Comparison of ENCODE assay signal across 20 cellular contexts in the genomic region with DNA sequence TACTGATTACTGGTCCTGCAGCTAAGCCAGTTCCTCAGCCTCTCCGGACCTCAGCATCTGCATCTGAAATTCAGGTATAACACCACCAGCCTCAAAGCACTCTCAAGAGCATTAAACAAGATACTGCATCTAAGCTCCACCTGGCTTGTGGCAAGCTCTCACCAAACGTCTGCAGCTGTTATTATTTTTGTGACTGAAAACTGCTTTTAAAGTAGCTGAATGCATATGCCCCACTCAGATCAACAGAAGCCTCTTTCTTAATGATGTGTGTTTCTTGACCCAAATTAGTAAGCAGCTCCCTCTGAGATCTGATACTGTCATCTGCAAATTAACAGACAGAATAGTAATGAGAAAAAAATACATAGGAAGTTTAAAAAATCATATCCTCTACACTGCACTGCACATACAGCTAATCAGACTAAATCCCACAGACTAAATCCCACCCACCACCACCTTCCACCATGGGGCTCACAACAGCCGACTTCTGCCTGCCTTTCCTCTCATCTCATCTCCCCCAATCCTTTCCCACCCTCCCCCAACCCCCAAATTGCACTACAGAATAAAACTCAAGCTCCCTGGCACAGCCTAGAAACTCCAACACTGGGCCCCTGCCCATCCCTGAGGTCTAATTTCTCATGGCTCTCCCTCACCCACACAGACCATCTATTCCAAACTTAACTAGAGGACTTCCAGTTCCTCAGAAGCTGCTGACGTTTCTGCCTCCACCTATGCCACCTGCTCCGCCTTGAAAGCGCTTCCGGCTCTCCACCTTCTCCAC. TPM values are rescaled to one million over a fixed set of nuclear protein-coding genes. Genes with fewer than 3 reads are reported as not detected.
DNase-seq lines count a peak whose midpoint lies in the region; ATAC-seq, FAIRE-seq and TF ChIP-seq lines count a peak whose summit lies in the region.
"Had no signal": no experiment of that assay in that cellular context is flagged by ENCODE, and none has a peak within 500 bp of the region (broad histone marks: within the 10 kb centered on the region; RNA-seq: fewer than 3 reads in every experiment).

No MANE protein-coding gene starts in this region.

- H3K4me1 ChIP-seq in CD4-positive, alpha-beta memory T cell (ENCODE audit: insufficient read depth, low read length): peaks cover 57% of the 10 kb centered on the region
- H3K4me1 ChIP-seq: Peyer's patch had no signal

- CTCF ChIA-PET in CD4-positive, alpha-beta memory T cell (lab: Charles Lee; ENCODE audit: partially characterized antibody): interaction anchor here (1.2 kb wide), 1 partner anchor 20 kb away, joined by 3 read pairs; no protein-coding TSS in a partner anchor

- no peak overlapping the region for H3K4me3 ChIP-seq in CD4-positive, alpha-beta memory T cell (ENCODE audit: low read length in 2 of 2)
- H3K4me3 ChIP-seq: GM23338, Peyer's patch had no signal

- H3K27me3 ChIP-seq in CD4-positive, alpha-beta memory T cell (ENCODE audit: insufficient read depth, low read length): no peaks in the 10 kb centered on the region
- H3K27me3 ChIP-seq: Peyer's patch had no signal

- H3K4me3 Mint-ChIP-seq in CD4-positive, alpha-beta memory T cell: no peak overlapping the region
- peak overlapping the region; percentile 42 for H3K4me3 Mint-ChIP-seq in memory B cell
- H3K4me3 Mint-ChIP-seq: GM23338 had no signal

- H3K9me3 ChIP-seq in CD4-positive, alpha-beta memory T cell (ENCODE audit: control insufficient read depth in 1 of 2, low read length in 2 of 2): no peaks in the 10 kb centered on the region
- H3K9me3 ChIP-seq: Peyer's patch had no signal

- no peak for ATAC-seq in memory B cell (ENCODE audit: low read depth)
- no peak for ATAC-seq in left lobe of liver
- ATAC-seq in HG03045 (IDR thresholded peaks at IDR 0.05; ENCODE audit: unreplicated experiment): no peak
- ATAC-seq in GM18502 (IDR thresholded peaks at IDR 0.05; ENCODE audit: poor library complexity, unreplicated experiment): no peak
- ATAC-seq: GM23338 had no signal

- peaks cover 0 to 2% (median 0%) of the 10 kb centered on the region in 8 donors for H3K9me3 Mint-ChIP-seq in CD4-positive, alpha-beta memory T cell
- no peaks in the 10 kb centered on the region for H3K9me3 Mint-ChIP-seq in memory B cell
- H3K9me3 Mint-ChIP-seq: GM23338 had no signal

- peaks cover 55 to 74% (median 68%) of the 10 kb centered on the region in 4 donors for H3K4me1 Mint-ChIP-seq in CD4-positive, alpha-beta memory T cell
- H3K4me1 Mint-ChIP-seq in memory B cell: peaks cover 37% of the 10 kb centered on the region

- POLR2A ChIA-PET in CD4-positive, alpha-beta memory T cell (lab: Charles Lee; ENCODE audit: partially characterized antibody): interaction anchor here (0.7 kb wide), 1 partner anchor 13 kb away, joined by 3 read pairs; no protein-coding TSS in a partner anchor

- H3K36me3 Mint-ChIP-seq in CD4-positive, alpha-beta memory T cell: no peaks in the 10 kb centered on the region
- H3K36me3 Mint-ChIP-seq in memory B cell: no peaks in the 10 kb centered on the region

- no peaks in the 10 kb centered on the region for H3K36me3 ChIP-seq in CD4-positive, alpha-beta memory T cell (ENCODE audit: insufficient read depth, low read length)
- H3K36me3 ChIP-seq: Peyer's patch had no signal

- H3K27ac ChIP-seq in CD4-positive, alpha-beta memory T cell (ENCODE audit: low read depth, low read length): no peak overlapping the region
- H3K27ac ChIP-seq: Peyer's patch had no signal

- intact Hi-C loops in CD4-positive, alpha-beta memory T cell (cut with micrococcal nuclease): loop anchor here (5.0 kb wide), 2 partner anchors 51 to 1471 kb away; partner anchors contain the start of gene TMEM163

- H3K27me3 Mint-ChIP-seq in CD4-positive, alpha-beta memory T cell: peaks cover 0 to 3% of the 10 kb centered on the region in 2 donors
- no peaks in the 10 kb centered on the region for H3K27me3 Mint-ChIP-seq in memory B cell

- no peak for DNase-seq in CD4-positive, alpha-beta memory T cell
- no peak for DNase-seq in GM12891 (ENCODE audit: insufficient read length, low spot score)
- DNase-seq in NCI-H82 (lab: John Stamatoyannopoulos, UW): peak; percentile 32
- no peak for DNase-seq in memory B cell (ENCODE audit: low spot score in 2 of 2)
- no peak for DNase-seq in left lobe of liver (ENCODE audit: low spot score)
- DNase-seq in DMS153 treated with DMSO at 0.1 percent for 48 hours (lab: John Stamatoyannopoulos, UW; ENCODE audit: unreplicated experiment): no peak
- DNase-seq: COR-L47, IMR-90, NCI-H1417 treated with DMSO at 0.1 percent for 48 hours, NCI-H2029, NCI-H774, Peyer's patch, SHP77 treated with DMSO at 0.1 percent for 48 hours had no signal

- peak; percentile 43 for FAIRE-seq in GM12891 (lab: Jason Lieb, UNC)
- FAIRE-seq: G401.6 had no signal

- TF ChIP-seq POLR2A in GM12891 (IDR thresholded peaks at IDR 0.05; ENCODE audit: low read depth, low read length): no peak

- peak overlapping the region in 4 of 7 donors; percentile 7 to 53 (median 44) for H3K27ac Mint-ChIP-seq in CD4-positive, alpha-beta memory T cell
- no peak overlapping the region for H3K27ac Mint-ChIP-seq in memory B cell
- H3K27ac Mint-ChIP-seq: GM23338 had no signal

TF ChIP-seq in GM12891, 5 proteins besides CTCF, POLR2A, EP300 and RAD21:
- TF ChIP-seq POLR2AphosphoS5 (IDR thresholded peaks at IDR 0.05; ENCODE audit: low read depth, low read length) (no peak), TAF1 (IDR thresholded peaks at IDR 0.05; ENCODE audit: low read depth, low read length) (no peak), POU2F2 (IDR thresholded peaks at IDR 0.05; ENCODE audit: low read depth, low read length) (no peak), PAX5 (IDR thresholded peaks at IDR 0.05; ENCODE audit: insufficient read depth, low read length, severe bottlenecking) (no peak)

RNA-seq across cellular contexts. Expression of gene TMEM163, which starts 52.9 kb away (rescaled TPM):
- not detected for total RNA-seq in CD4-positive, alpha-beta memory T cell
- polyA plus RNA-seq in CD4-positive, alpha-beta memory T cell: under 1 TPM in 1 of 2 donors, not detected in 1; 0.47 TPM
- 10.9 TPM for polyA plus RNA-seq in GM12891 (2012; ENCODE audit: low read depth, missing spikeins)
- total RNA-seq in left lobe of liver: 0.10 TPM
- total RNA-seq: HT-29, IMR-90 had no signal
- polyA plus RNA-seq: AG04450, BJ, IMR-90 had no signal
